Comparison of ENCODE assay signal across 8 cellular contexts in genomic region chr16:29962344-29962994, GRCh38. TPM values are rescaled to one million over a fixed set of nuclear protein-coding genes. Genes with fewer than 3 reads are reported as not detected.
DNase-seq lines count a peak whose midpoint lies in the region; ATAC-seq and TF ChIP-seq lines count a peak whose summit lies in the region.

No MANE protein-coding gene starts in this region.

- no peaks in the 10 kb centered on the region for H3K9me3 ChIP-seq in heart left ventricle
- no peaks in the 10 kb centered on the region for H3K9me3 ChIP-seq in prostate gland

- DNase-seq in AG04449 (ENCODE audit: low read depth, low spot score): no peak
- no peak for DNase-seq in HFF-Myc (ENCODE audit: extremely low read depth, low read depth)
- DNase-seq in activated T-helper 1 cell treated with anti-CD3 and anti-CD28 coated beads, Interleukin-12 subunit alpha, Interleukin-12 subunit beta, Interleukin-2, Interleukin-4 antibody, amounts not matched to agents 30 ng/mL and 10 ng/mL and 1 ng/mL, durations not matched to agents 14 hours and 24 hours and 36 hours (ENCODE audit: low spot score): no peak
- peak in 2 of 5 donors; percentile 41 to 46 for DNase-seq in heart left ventricle
- DNase-seq in prostate gland (ENCODE audit: low spot score): peak; percentile 24
- no peak for DNase-seq in NCI-H226
- DNase-seq in GM10248 (ENCODE audit: extremely low spot score): no peak

- ATAC-seq in heart left ventricle (peak; percentile 47 to 84 (median 62)), HG02970 (IDR thresholded peaks at IDR 0.05; ENCODE audit: low FRiP score, unreplicated experiment) (no peak)

- H3K36me3 Mint-ChIP-seq in activated T-helper 1 cell treated with anti-CD3 and anti-CD28 coated beads, Interleukin-12 subunit alpha, Interleukin-12 subunit beta, Interleukin-2, Interleukin-4 antibody, amounts not matched to agents 30 ng/mL and 10 ng/mL and 1 ng/mL, durations not matched to agents 14 hours and 24 hours and 36 hours (ENCODE audit: low read depth): peaks cover 7% of the 10 kb centered on the region

- H3K27me3 Mint-ChIP-seq in activated T-helper 1 cell treated with anti-CD3 and anti-CD28 coated beads, Interleukin-12 subunit alpha, Interleukin-12 subunit beta, Interleukin-2, Interleukin-4 antibody, amounts not matched to agents 30 ng/mL and 10 ng/mL and 1 ng/mL, durations not matched to agents 14 hours and 24 hours and 36 hours (ENCODE audit: insufficient read depth): no peaks in the 10 kb centered on the region

- H3K4me1 Mint-ChIP-seq in activated T-helper 1 cell treated with anti-CD3 and anti-CD28 coated beads, Interleukin-12 subunit alpha, Interleukin-12 subunit beta, Interleukin-2, Interleukin-4 antibody, amounts not matched to agents 30 ng/mL and 10 ng/mL and 1 ng/mL, durations not matched to agents 14 hours and 24 hours and 36 hours (ENCODE audit: low read depth): peaks cover 24% of the 10 kb centered on the region

- H3K36me3 ChIP-seq in heart left ventricle (peaks cover 0 to 35% (median 13%) of the 10 kb centered on the region in 9 donors), prostate gland (no peaks in the 10 kb centered on the region)

- 8 to 13% (median 12%) methylated on average over 18 of the region's 18 CpGs for WGBS in heart left ventricle, 4 donors
- 5% methylated on average over 18 of the region's 18 CpGs for WGBS in prostate gland

- POLR2A ChIA-PET in AG04449 (lab: Yijun Ruan, JAX): interaction anchor here (0.5 to 2.7 kb wide), 6 partner anchors 10 to 115 kb away, joined by 3 to 21 read pairs (median 8); partner anchors contain the start of genes CDIPT, KCTD13 and TAOK2
- POLR2A ChIA-PET in GM10248 (lab: Yijun Ruan, JAX): interaction anchor here (1.2 kb wide), 1 partner anchor 11 kb away, joined by 5 read pairs; the partner anchor contains the start of gene TAOK2

- H3K4me1 ChIP-seq in heart left ventricle (peaks cover 0 to 35% (median 18%) of the 10 kb centered on the region in 12 donors), prostate gland (replicated peaks) (no peaks in the 10 kb centered on the region)

- peak overlapping the region; percentile 86 for H3K4me3 Mint-ChIP-seq in activated T-helper 1 cell treated with anti-CD3 and anti-CD28 coated beads, Interleukin-12 subunit alpha, Interleukin-12 subunit beta, Interleukin-2, Interleukin-4 antibody, amounts not matched to agents 30 ng/mL and 10 ng/mL and 1 ng/mL, durations not matched to agents 14 hours and 24 hours and 36 hours

- H3K9me3 Mint-ChIP-seq in activated T-helper 1 cell treated with anti-CD3 and anti-CD28 coated beads, Interleukin-12 subunit alpha, Interleukin-12 subunit beta, Interleukin-2, Interleukin-4 antibody, amounts not matched to agents 30 ng/mL and 10 ng/mL and 1 ng/mL, durations not matched to agents 14 hours and 24 hours and 36 hours: no peaks in the 10 kb centered on the region

- H3K27me3 ChIP-seq in heart left ventricle (no peaks in the 10 kb centered on the region), prostate gland (replicated peaks; ENCODE audit: insufficient read depth) (no peaks in the 10 kb centered on the region)

- H3K4me3 ChIP-seq in AG04449 (ENCODE audit: low read depth, low read length) (peak overlapping the region; percentile 79), HFF-Myc (replicated peaks; ENCODE audit: low read depth, low read length) (peak overlapping the region; percentile 63), heart left ventricle (peak overlapping the region; percentile 59 to 98 (median 76)), prostate gland (peak overlapping the region; percentile 70 to 71)

- TF ChIP-seq CTCF in AG04449 (IDR thresholded peaks at IDR 0.05; ENCODE audit: insufficient read depth, low read length, missing control alignments): no peak
- TF ChIP-seq CTCF in HFF-Myc (IDR thresholded peaks at IDR 0.05; ENCODE audit: low read depth, low read length, missing control alignments): no peak
- TF ChIP-seq CTCF in heart left ventricle (IDR thresholded peaks at IDR 0.05): no peak
- TF ChIP-seq CTCF in prostate gland (IDR thresholded peaks at IDR 0.05): no peak
- no peak for TF ChIP-seq CTCF in GM10248 (IDR thresholded peaks at IDR 0.05; ENCODE audit: control extremely low read depth, extremely low read depth, low read depth, missing control alignments)

- intact Hi-C loops in activated T-helper 1 cell treated with anti-CD3 and anti-CD28 coated beads, Interleukin-12 subunit alpha, Interleukin-12 subunit beta, Interleukin-2, Interleukin-4 antibody, amounts not matched to agents 30 ng/mL and 10 ng/mL and 1 ng/mL, durations not matched to agents 14 hours and 24 hours and 36 hours (cut with micrococcal nuclease): loop anchor here (1.0 kb wide), 3 partner anchors 11 to 99 kb away; partner anchors contain the start of genes ASPHD1, CDIPT and TAOK2
- intact Hi-C loops in heart left ventricle (cut with DNase I): loop anchor here in 8 of 10 donors (1.0 to 5.0 kb wide), 4 partner anchors 11 to 100 kb away; partner anchors contain the start of genes HIRIP3 (in 4 of the 8), INO80E (in 4 of the 8), KCTD13 (in 3 of the 8) and CDIPT (in 1 of the 8)
- intact Hi-C loops in prostate gland (cut with DNase I): loop anchor here (10.0 kb wide), 1 partner anchor 138 kb away; the partner anchor contains the start of gene MVP

- TF ChIP-seq POLR2A in heart left ventricle (IDR thresholded peaks at IDR 0.05) (no peak), prostate gland (IDR thresholded peaks at IDR 0.05) (peak; percentile 22)

- peak overlapping the region; percentile 83 for H3K27ac Mint-ChIP-seq in activated T-helper 1 cell treated with anti-CD3 and anti-CD28 coated beads, Interleukin-12 subunit alpha, Interleukin-12 subunit beta, Interleukin-2, Interleukin-4 antibody, amounts not matched to agents 30 ng/mL and 10 ng/mL and 1 ng/mL, durations not matched to agents 14 hours and 24 hours and 36 hours

- CTCF ChIA-PET in AG04449 (lab: Yijun Ruan, JAX) (interaction anchor here (0.7 to 3.5 kb wide), 11 partner anchors 9 to 114 kb away, joined by 3 to 27 read pairs (median 5); partner anchors contain the start of genes TAOK2 and TLCD3B), GM10248 (lab: Yijun Ruan, JAX) (interaction anchor here (0.6 to 3.6 kb wide), 8 partner anchors 10 to 166 kb away, joined by 3 to 32 read pairs (median 4); partner anchors contain the start of gene TAOK2)

- H3K27ac ChIP-seq in heart left ventricle: peak overlapping the region; percentile 76 to 98 (median 96)
- peak overlapping the region; percentile 90 to 93 for H3K27ac ChIP-seq in prostate gland

RNA-seq across cellular contexts. Expression of gene TMEM219, which starts 0.6 kb away (rescaled TPM):
- total RNA-seq in activated T-helper 1 cell treated with anti-CD3 and anti-CD28 coated beads, Interleukin-12 subunit alpha, Interleukin-12 subunit beta, Interleukin-2, Interleukin-4 antibody, amounts not matched to agents 30 ng/mL and 10 ng/mL and 1 ng/mL, durations not matched to agents 14 hours and 24 hours and 36 hours: 41.5 and 43.7 TPM in 2 replicates
- total RNA-seq in heart left ventricle (100 to 1,000 TPM in 2 of 9 donors, 10 to 100 TPM in 7; 58.9 to 121 (median 69.8) TPM), prostate gland (100 to 1,000 TPM; 188 to 218 TPM)
- polyA plus RNA-seq in heart left ventricle: 10 to 100 TPM; 66.6 to 72.3 TPM

RNA-seq across cellular contexts. Expression of gene TAOK2, which starts 11.2 kb away (rescaled TPM):
- 38.5 and 39.7 TPM in 2 replicates for total RNA-seq in activated T-helper 1 cell treated with anti-CD3 and anti-CD28 coated beads, Interleukin-12 subunit alpha, Interleukin-12 subunit beta, Interleukin-2, Interleukin-4 antibody, amounts not matched to agents 30 ng/mL and 10 ng/mL and 1 ng/mL, durations not matched to agents 14 hours and 24 hours and 36 hours
- total RNA-seq in heart left ventricle (10 to 100 TPM; 29.5 to 47.9 (median 35.1) TPM), prostate gland (10 to 100 TPM; 43.8 to 97.4 TPM)
- polyA plus RNA-seq in heart left ventricle: 10 to 100 TPM; 36.3 to 37.8 TPM

RNA-seq across cellular contexts. Expression of gene HIRIP3, which starts 32.9 kb away (rescaled TPM):
- 48.8 and 50.1 TPM in 2 replicates for total RNA-seq in activated T-helper 1 cell treated with anti-CD3 and anti-CD28 coated beads, Interleukin-12 subunit alpha, Interleukin-12 subunit beta, Interleukin-2, Interleukin-4 antibody, amounts not matched to agents 30 ng/mL and 10 ng/mL and 1 ng/mL, durations not matched to agents 14 hours and 24 hours and 36 hours
- 10 to 100 TPM; 13.3 to 21.9 (median 17.5) TPM for total RNA-seq in heart left ventricle
- polyA plus RNA-seq in heart left ventricle: 10 to 100 TPM; 20.1 to 27.4 TPM
- 10 to 100 TPM; 10.8 to 22.4 TPM for total RNA-seq in prostate gland

RNA-seq across cellular contexts. Expression of gene INO80E, which starts 33.6 kb away (rescaled TPM):
- total RNA-seq in activated T-helper 1 cell treated with anti-CD3 and anti-CD28 coated beads, Interleukin-12 subunit alpha, Interleukin-12 subunit beta, Interleukin-2, Interleukin-4 antibody, amounts not matched to agents 30 ng/mL and 10 ng/mL and 1 ng/mL, durations not matched to agents 14 hours and 24 hours and 36 hours: 128 and 137 TPM in 2 replicates
- total RNA-seq in heart left ventricle: 10 to 100 TPM; 27.6 to 65.4 (median 32.6) TPM
- 10 to 100 TPM; 60.9 to 71.5 TPM for polyA plus RNA-seq in heart left ventricle
- 100 to 1,000 TPM in 1 of 2 donors, 10 to 100 TPM in 1; 51.8 to 113 TPM for total RNA-seq in prostate gland

RNA-seq across cellular contexts. Expression of gene KCTD13, which starts 36.4 kb away (rescaled TPM):
- 53.7 and 58.2 TPM in 2 replicates for total RNA-seq in activated T-helper 1 cell treated with anti-CD3 and anti-CD28 coated beads, Interleukin-12 subunit alpha, Interleukin-12 subunit beta, Interleukin-2, Interleukin-4 antibody, amounts not matched to agents 30 ng/mL and 10 ng/mL and 1 ng/mL, durations not matched to agents 14 hours and 24 hours and 36 hours
- 1 to 10 TPM; 3.6 to 9.1 (median 7.2) TPM for total RNA-seq in heart left ventricle
- polyA plus RNA-seq in heart left ventricle: 1 to 10 TPM; 3.6 to 5.0 TPM
- 100 to 1,000 TPM in 1 of 2 donors, 10 to 100 TPM in 1; 15.9 to 134 TPM for total RNA-seq in prostate gland
